ENCODE assay signal across 20 cellular contexts in the genomic region with DNA sequence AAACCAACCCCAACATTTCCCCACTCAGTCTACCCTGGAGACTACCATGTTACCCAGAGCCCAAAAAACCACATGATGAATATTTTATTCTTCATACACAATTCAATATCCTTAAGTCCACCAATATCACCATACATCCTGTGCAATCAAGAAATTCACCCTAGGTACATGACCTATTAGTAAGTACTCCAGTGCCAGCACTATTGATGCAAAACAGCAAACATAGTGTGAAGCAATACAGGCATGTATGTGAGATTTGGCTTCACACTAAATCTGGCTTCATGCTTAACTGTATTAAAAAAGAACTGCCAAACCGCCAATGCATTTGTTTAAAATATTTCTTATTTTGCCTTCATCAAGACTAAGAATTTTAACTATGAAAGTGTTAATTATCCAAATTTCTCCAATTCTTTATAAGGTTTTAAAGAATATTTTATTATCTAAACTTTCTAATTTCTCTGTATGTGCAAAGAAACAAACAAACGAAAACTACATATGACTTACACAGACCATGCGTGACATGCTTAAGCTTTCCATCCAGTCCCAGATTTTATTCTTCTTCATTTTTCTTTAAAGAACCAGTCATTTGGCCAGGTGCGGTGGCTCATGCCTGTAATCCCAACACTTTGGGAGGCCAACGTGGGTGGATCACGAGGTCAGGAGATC. TPM values are rescaled to one million over a fixed set of nuclear protein-coding genes. Genes with fewer than 3 reads are reported as not detected.
DNase-seq lines count a peak whose midpoint lies in the region; ATAC-seq, FAIRE-seq and TF ChIP-seq lines count a peak whose summit lies in the region.
"Had no signal": no experiment of that assay in that cellular context is flagged by ENCODE, and none has a peak within 500 bp of the region (broad histone marks: within the 10 kb centered on the region; RNA-seq: fewer than 3 reads in every experiment).

No MANE protein-coding gene starts in this region.

- no peaks in the 10 kb centered on the region for H3K9me1 ChIP-seq in K562 (ENCODE audit: control insufficient read depth, insufficient read depth, low read length)

- H3K4me3 Mint-ChIP-seq in activated T-cell treated with anti-CD3 and anti-CD28 coated beads, Interleukin-2, amount 50 U/mL, for 72 hours, result no peak overlapping the region
- H3K4me3 Mint-ChIP-seq in activated T-cell treated with anti-CD3 and anti-CD28 coated beads, Interleukin-2, amount 50 U/mL, for 24 hours, result no peak overlapping the region
- H3K4me3 Mint-ChIP-seq: CD8-positive, alpha-beta memory T cell had no signal

- no peak overlapping the region for H3K4me2 ChIP-seq in K562 (ENCODE audit: insufficient read depth, low read length)
- H3K4me2 ChIP-seq: BLaER1 had no signal

- H3K9me3 ChIP-seq in K562 (replicated peaks; ENCODE audit: control insufficient read depth, insufficient read depth, low read depth, low read length), result no peaks in the 10 kb centered on the region; the same call in 1 of the 2 replicates
- no peaks in the 10 kb centered on the region for H3K9me3 ChIP-seq in right lobe of liver
- H3K9me3 ChIP-seq in testis, result no peaks in the 10 kb centered on the region

- H3K9ac ChIP-seq in K562 (ENCODE audit: insufficient read depth in 1 of 2, low read depth in 2 of 2, low read length in 2 of 2), result no peak overlapping the region
- H3K9ac ChIP-seq: BLaER1, GM23248 had no signal

- H3K27ac Mint-ChIP-seq in activated T-cell treated with anti-CD3 and anti-CD28 coated beads, Interleukin-2, amount 50 U/mL, for 72 hours, result peak overlapping the region; percentile 5
- H3K27ac Mint-ChIP-seq in activated T-cell treated with anti-CD3 and anti-CD28 coated beads, Interleukin-2, amount 50 U/mL, for 24 hours, result no peak overlapping the region

- no peak for ATAC-seq in activated T-cell treated with anti-CD3 and anti-CD28 coated beads, Interleukin-2, amount 50 U/mL, for 72 hours (replicated peaks in 1 of 2)
- ATAC-seq in K562 (no peak), right lobe of liver (peak; percentile 63 to 70 (median 68)), HG03139 (IDR thresholded peaks at IDR 0.05; ENCODE audit: unreplicated experiment) (no peak), GM19023 (IDR thresholded peaks at IDR 0.05; ENCODE audit: unreplicated experiment) (no peak)

- POLR2A ChIA-PET in K562 (lab: Yijun Ruan, JAX), result interaction anchor here (1.0 kb wide), 1 partner anchor 305 kb away, joined by 3 read pairs; no protein-coding TSS in a partner anchor

- in situ Hi-C loops in K562 (cut with MboI), result no loop called here

- TF ChIP-seq EP300 in K562 (IDR thresholded peaks at IDR 0.05; ENCODE audit: low read length), result no peak

- H3K9me3 Mint-ChIP-seq in activated T-cell treated with anti-CD3 and anti-CD28 coated beads, Interleukin-2, amount 50 U/mL, for 72 hours, result peaks cover 0 to 1% of the 10 kb centered on the region in 2 donors
- no peaks in the 10 kb centered on the region for H3K9me3 Mint-ChIP-seq in activated T-cell treated with anti-CD3 and anti-CD28 coated beads, Interleukin-2, amount 50 U/mL, for 24 hours
- H3K9me3 Mint-ChIP-seq: CD8-positive, alpha-beta memory T cell had no signal

- H3K4me1 Mint-ChIP-seq in activated T-cell treated with anti-CD3 and anti-CD28 coated beads, Interleukin-2, amount 50 U/mL, for 72 hours (ENCODE audit: low read depth), result no peaks in the 10 kb centered on the region
- H3K4me1 Mint-ChIP-seq in activated T-cell treated with anti-CD3 and anti-CD28 coated beads, Interleukin-2, amount 50 U/mL, for 24 hours (ENCODE audit: low read depth), result no peaks in the 10 kb centered on the region
- H3K4me1 Mint-ChIP-seq: CD8-positive, alpha-beta memory T cell had no signal

- H3K4me1 ChIP-seq in K562 (replicated peaks in 1 of 2; ENCODE audit: control insufficient read depth in 2 of 2, insufficient read depth in 2 of 2, low read length in 2 of 2) (no peaks in the 10 kb centered on the region), right lobe of liver (peaks cover 0 to 21% (median 7%) of the 10 kb centered on the region in 4 donors), testis (no peaks in the 10 kb centered on the region)
- H3K4me1 ChIP-seq: BLaER1, Caco-2 had no signal

- BruUV-seq in K562 (replicated peaks; lab: Mats Ljungman, UMichigan), result no TSS peak

- CTCF ChIA-PET in K562 (lab: Yijun Ruan, JAX; ENCODE audit: low intra/inter-chr PET ratio), result no interaction called here

- H3K36me3 Mint-ChIP-seq in activated T-cell treated with anti-CD3 and anti-CD28 coated beads, Interleukin-2, amount 50 U/mL, for 72 hours (ENCODE audit: insufficient read depth in 2 of 2), result no peaks in the 10 kb centered on the region
- H3K36me3 Mint-ChIP-seq in activated T-cell treated with anti-CD3 and anti-CD28 coated beads, Interleukin-2, amount 50 U/mL, for 24 hours (ENCODE audit: low read depth), result no peaks in the 10 kb centered on the region
- H3K36me3 Mint-ChIP-seq: CD8-positive, alpha-beta memory T cell had no signal

- no peak for TF ChIP-seq RAD21 in K562 (CRISPR knock-in tag; conservative IDR thresholded peaks at IDR 0.05 in 1 of 2, IDR thresholded peaks at IDR 0.05 in 1 of 2)

- H3K27ac ChIP-seq in K562 (ENCODE audit: extremely low read depth, low read depth, low read length) (no peak overlapping the region), right lobe of liver (peak overlapping the region; percentile 14 to 90 (median 60)), testis (no peak overlapping the region)
- H3K27ac ChIP-seq: 22Rv1, BLaER1, GM23248, HL-60 had no signal

- no peaks in the 10 kb centered on the region for H3K79me2 ChIP-seq in K562 (ENCODE audit: control insufficient read depth, insufficient read depth, low read length)

- no peak overlapping the region for H2AFZ ChIP-seq in K562 (ENCODE audit: low read depth, low read length)
- H2AFZ ChIP-seq: GM23248 had no signal

- intact Hi-C loops in K562 (cut with micrococcal nuclease) (no loop called here), right lobe of liver (cut with DNase I) (no loop called here), testis (cut with DNase I; ENCODE audit: low total_unique reads) (no loop called here)

- peaks cover 13 to 23% of the 10 kb centered on the region in 2 experiments for H3K27me3 ChIP-seq in K562 (ENCODE audit: control insufficient read depth in 2 of 2, insufficient read depth in 2 of 2, low read length in 2 of 2)
- no peaks in the 10 kb centered on the region for H3K27me3 ChIP-seq in right lobe of liver
- no peaks in the 10 kb centered on the region for H3K27me3 ChIP-seq in testis
- H3K27me3 ChIP-seq: BLaER1 had no signal

- H3K36me3 ChIP-seq in K562 (ENCODE audit: control insufficient read depth, insufficient read depth, low read length) (no peaks in the 10 kb centered on the region), right lobe of liver (no peaks in the 10 kb centered on the region), testis (ENCODE audit: low read depth, missing control alignments) (no peaks in the 10 kb centered on the region)
- H3K36me3 ChIP-seq: BLaER1 had no signal

- no peak for DNase-seq in activated T-cell treated with anti-CD3 and anti-CD28 coated beads, Interleukin-2, amount 50 U/mL, for 72 hours
- DNase-seq in activated T-cell treated with anti-CD3 and anti-CD28 coated beads, Interleukin-2, amount 50 U/mL, for 24 hours, result no peak
- DNase-seq in K562 (ENCODE audit: extremely low read depth in 1 of 4, low spot score in 3 of 4) (no peak), right lobe of liver (no peak), ureter (ENCODE audit: low spot score) (peak; percentile 5), testis (no peak)
- DNase-seq: AML-193; Caco-2; CD8-positive, alpha-beta memory T cell; GM23248; H7; IMR-90; KG1 had no signal

- peaks cover under 1% of the 10 kb centered on the region for H3K27me3 Mint-ChIP-seq in activated T-cell treated with anti-CD3 and anti-CD28 coated beads, Interleukin-2, amount 50 U/mL, for 72 hours (ENCODE audit: low read depth)
- H3K27me3 Mint-ChIP-seq in activated T-cell treated with anti-CD3 and anti-CD28 coated beads, Interleukin-2, amount 50 U/mL, for 24 hours, result peaks cover 9% of the 10 kb centered on the region

- TF ChIP-seq POLR2A in K562 (conservative IDR thresholded peaks at IDR 0.05), result no peak
- TF ChIP-seq POLR2A in right lobe of liver (IDR thresholded peaks at IDR 0.05), result no peak
- TF ChIP-seq POLR2A in testis (IDR thresholded peaks at IDR 0.05), result no peak

- TF ChIP-seq CTCF in K562 (IDR thresholded peaks at IDR 0.05 in 2 of 3, conservative IDR thresholded peaks at IDR 0.05 in 1 of 3; ENCODE audit: insufficient read depth in 2 of 3, low read depth in 1 of 3, low read length in 3 of 3), result no peak
- no peak for TF ChIP-seq CTCF in right lobe of liver (IDR thresholded peaks at IDR 0.05)
- TF ChIP-seq CTCF in testis (IDR thresholded peaks at IDR 0.05), result no peak

- no peaks in the 10 kb centered on the region for H4K20me1 ChIP-seq in K562 (replicated peaks; ENCODE audit: control insufficient read depth, insufficient read depth, low read length)
- H4K20me1 ChIP-seq: BLaER1 had no signal

- H3K4me3 ChIP-seq in K562 (no peak overlapping the region), right lobe of liver (peak overlapping the region; percentile 25 to 61 (median 59)), testis (no peak overlapping the region)
- H3K4me3 ChIP-seq: BLaER1, GM23248 had no signal

- FAIRE-seq in K562 (lab: Jason Lieb, UNC), result peak; percentile 6
- FAIRE-seq: G401.6, GM12892 had no signal

- whole genome bisulfite sequencing in K562 (ENCODE audit: insufficient coverage, low coverage, missing lambda C conversion rate), result 7% methylated on average over 6 of the region's 6 CpGs
- WGBS in right lobe of liver (ENCODE audit: insufficient coverage, low coverage, low lambda C conversion rate, missing lambda C conversion rate), result 27% methylated on average over 6 of the region's 6 CpGs
- 81 to 84% methylated on average over 6 of the region's 6 CpGs for WGBS in testis, 2 donors

RNA-seq across cellular contexts. Expression of a gene that starts 22.4 kb away (rescaled TPM):
- not detected for total RNA-seq in activated T-cell treated with anti-CD3 and anti-CD28 coated beads, Interleukin-2, amount 50 U/mL, for 72 hours
- total RNA-seq in K562 (2011; cell fraction: chromatin; rRNA removed; ENCODE audit: low replicate concordance), result 0.21 and 0.30 TPM in 2 replicates
- 0.33 and 0.53 TPM in 2 replicates for total RNA-seq in K562 (2011; cell fraction: nucleolus; rRNA removed)
- 0.37 and 0.76 TPM in 2 replicates for total RNA-seq in K562 (2011; cell fraction: nucleoplasm; rRNA removed)
- total RNA-seq in K562 (2014; rRNA removed), result not detected in 2 replicates
- total RNA-seq in K562 (2014; rRNA removed; fragmentation: Illumina TruSeq; extraction: Trizol), result not detected in 2 replicates
- total RNA-seq in K562 (2015; rRNA removed; fragmentation: Illumina TruSeq; extraction: Trizol), result not detected in 2 replicates
- total RNA-seq in K562 (2021), result 0.45 TPM in 1 of 2 replicates, not detected in the other
- 0.08 and 0.35 TPM in 2 replicates for polyA plus RNA-seq in K562 (2011; rRNA removed)
- polyA plus RNA-seq in K562 (2011; cell fraction: cytosol; rRNA removed), result 0.42 and 0.58 TPM in 2 replicates
- polyA plus RNA-seq in K562 (2011; cell fraction: nucleus; rRNA removed), result 1.0 and 1.2 TPM in 2 replicates
- 0.13 and 1.1 TPM in 2 replicates for polyA plus RNA-seq in K562 (2012)
- 0.07 TPM in 1 of 2 replicates, not detected in the other for polyA plus RNA-seq in K562 (2014; fragmentation: Illumina TruSeq; extraction: Trizol)
- not detected for polyA plus RNA-seq in K562 (2014; fragmentation: Nextera tagmentation; extraction: Ambion mirVana)
- 0.67 TPM in 1 of 2 replicates, not detected in the other for polyA plus RNA-seq in K562 (2014; rRNA removed)
- not detected in 2 replicates for polyA minus RNA-seq in K562 (2011; rRNA and poly(A)+ RNA removed)
- not detected in 2 replicates for polyA minus RNA-seq in K562 (2011; cell fraction: cytosol; rRNA and poly(A)+ RNA removed)
- not detected in 2 replicates for polyA minus RNA-seq in K562 (2011; cell fraction: nucleus; rRNA and poly(A)+ RNA removed)
- under 1 TPM in 2 of 6 experiments, not detected in 4; 0.21 to 0.27 TPM for total RNA-seq in right lobe of liver
- 12.1 TPM for total RNA-seq in ureter
- 1 to 10 TPM in 1 of 2 donors, under 1 TPM in 1; 0.71 to 2.0 TPM for total RNA-seq in testis
- polyA plus RNA-seq in testis (ENCODE audit: insufficient read depth, low read depth, low replicate concordance), result 2.2 TPM
- total RNA-seq: CD8-positive, alpha-beta memory T cell; GM23248 had no signal
- polyA plus RNA-seq: CD8-positive, alpha-beta memory T cell; GM23248 had no signal

RNA-seq across cellular contexts. Expression of a gene that starts 38.0 kb away (rescaled TPM):
- under 1 TPM in 1 of 2 donors, not detected in 1; 0.38 TPM for total RNA-seq in activated T-cell treated with anti-CD3 and anti-CD28 coated beads, Interleukin-2, amount 50 U/mL, for 72 hours
- not detected in 2 replicates for total RNA-seq in K562 (2011; cell fraction: chromatin; rRNA removed; ENCODE audit: low replicate concordance)
- total RNA-seq in K562 (2011; cell fraction: nucleolus; rRNA removed), result not detected in 2 replicates
- not detected in 2 replicates for total RNA-seq in K562 (2011; cell fraction: nucleoplasm; rRNA removed)
- total RNA-seq in K562 (2014; rRNA removed), result not detected in 2 replicates
- not detected in 2 replicates for total RNA-seq in K562 (2014; rRNA removed; fragmentation: Illumina TruSeq; extraction: Trizol)
- total RNA-seq in K562 (2015; rRNA removed; fragmentation: Illumina TruSeq; extraction: Trizol), result not detected in 2 replicates
- not detected in 2 replicates for total RNA-seq in K562 (2021)
- not detected in 2 replicates for polyA plus RNA-seq in K562 (2011; rRNA removed)
- polyA plus RNA-seq in K562 (2011; cell fraction: cytosol; rRNA removed), result not detected in 2 replicates
- polyA plus RNA-seq in K562 (2011; cell fraction: nucleus; rRNA removed), result not detected in 2 replicates
- polyA plus RNA-seq in K562 (2012), result 0.06 TPM in 1 of 2 replicates, not detected in the other
- not detected in 2 replicates for polyA plus RNA-seq in K562 (2014; fragmentation: Illumina TruSeq; extraction: Trizol)
- not detected for polyA plus RNA-seq in K562 (2014; fragmentation: Nextera tagmentation; extraction: Ambion mirVana)
- polyA plus RNA-seq in K562 (2014; rRNA removed), result 0.21 TPM in 1 of 2 replicates, not detected in the other
- not detected in 2 replicates for polyA minus RNA-seq in K562 (2011; rRNA and poly(A)+ RNA removed)
- polyA minus RNA-seq in K562 (2011; cell fraction: cytosol; rRNA and poly(A)+ RNA removed), result not detected in 2 replicates
- polyA minus RNA-seq in K562 (2011; cell fraction: nucleus; rRNA and poly(A)+ RNA removed), result not detected in 2 replicates
- 1 to 10 TPM in 4 of 6 experiments, under 1 TPM in 2; 0.58 to 2.7 (median 1.7) TPM for total RNA-seq in right lobe of liver
- total RNA-seq in ureter, result 12.0 TPM
- total RNA-seq in testis, result under 1 TPM in 1 of 2 donors, not detected in 1; 0.25 TPM
- polyA plus RNA-seq in testis (ENCODE audit: insufficient read depth, low read depth, low replicate concordance), result 0.71 TPM
- total RNA-seq: CD8-positive, alpha-beta memory T cell; GM23248; IMR-90 had no signal
- polyA plus RNA-seq: CD8-positive, alpha-beta memory T cell; GM23248; IMR-90 had no signal

RNA-seq across cellular contexts. Expression of a gene that starts 53.4 kb away (rescaled TPM):
- total RNA-seq in activated T-cell treated with anti-CD3 and anti-CD28 coated beads, Interleukin-2, amount 50 U/mL, for 72 hours, result under 1 TPM; 0.42 to 0.65 TPM
- 0.46 and 3.1 TPM in 2 replicates for total RNA-seq in K562 (2011; cell fraction: chromatin; rRNA removed; ENCODE audit: low replicate concordance)
- 1.6 and 4.2 TPM in 2 replicates for total RNA-seq in K562 (2011; cell fraction: nucleolus; rRNA removed)
- 0.81 and 2.3 TPM in 2 replicates for total RNA-seq in K562 (2011; cell fraction: nucleoplasm; rRNA removed)
- total RNA-seq in K562 (2014; rRNA removed), result 0.14 and 0.16 TPM in 2 replicates
- not detected in 2 replicates for total RNA-seq in K562 (2014; rRNA removed; fragmentation: Illumina TruSeq; extraction: Trizol)
- total RNA-seq in K562 (2015; rRNA removed; fragmentation: Illumina TruSeq; extraction: Trizol), result 0.04 TPM in 1 of 2 replicates, not detected in the other
- 0.20 and 0.31 TPM in 2 replicates for total RNA-seq in K562 (2021)
- 0.32 and 0.49 TPM in 2 replicates for polyA plus RNA-seq in K562 (2011; rRNA removed)
- 0.09 and 1.1 TPM in 2 replicates for polyA plus RNA-seq in K562 (2011; cell fraction: cytosol; rRNA removed)
- 0.59 and 3.8 TPM in 2 replicates for polyA plus RNA-seq in K562 (2011; cell fraction: nucleus; rRNA removed)
- polyA plus RNA-seq in K562 (2012), result 0.30 and 0.54 TPM in 2 replicates
- 0.07 and 0.17 TPM in 2 replicates for polyA plus RNA-seq in K562 (2014; fragmentation: Illumina TruSeq; extraction: Trizol)
- polyA plus RNA-seq in K562 (2014; fragmentation: Nextera tagmentation; extraction: Ambion mirVana), result not detected
- polyA plus RNA-seq in K562 (2014; rRNA removed), result 0.08 and 0.66 TPM in 2 replicates
- polyA minus RNA-seq in K562 (2011; rRNA and poly(A)+ RNA removed), result 1.2 TPM in 1 of 2 replicates, not detected in the other
- polyA minus RNA-seq in K562 (2011; cell fraction: cytosol; rRNA and poly(A)+ RNA removed), result 1.4 TPM in 1 of 2 replicates, not detected in the other
- 0.67 and 0.94 TPM in 2 replicates for polyA minus RNA-seq in K562 (2011; cell fraction: nucleus; rRNA and poly(A)+ RNA removed)
- 10 to 100 TPM in 1 of 6 experiments, 1 to 10 TPM in 5; 5.8 to 12.2 (median 8.0) TPM for total RNA-seq in right lobe of liver
- total RNA-seq in ureter, result 21.4 TPM
- 10 to 100 TPM; 10.5 to 16.8 TPM for total RNA-seq in testis
- 10.9 TPM for polyA plus RNA-seq in testis (ENCODE audit: insufficient read depth, low read depth, low replicate concordance)
- total RNA-seq: Caco-2, GM23248 had no signal
- polyA plus RNA-seq: CD8-positive, alpha-beta memory T cell had no signal

Comparison
In these comparisons a context has a peak if more than half of its experiments do, and no peak if none do; other contexts are left out.
1. ATAC-seq: peak in right lobe of liver (4 of 4); none in activated T-cell treated with anti-CD3 and anti-CD28 coated beads, Interleukin-2, amount 50 U/mL, for 72 hours (0 of 2), K562 (single experiment), HG03139 (single experiment) and GM19023 (single experiment).
2. H3K27ac ChIP-seq: peak in right lobe of liver (3 of 3); none in K562 (single experiment) and testis (0 of 2).
3. H3K4me3 ChIP-seq: peak in right lobe of liver (3 of 3); none in K562 (single experiment) and testis (0 of 2).